ENCODE assay signal across 29 cellular contexts in genomic region chr18:59009846-59010245, GRCh38.
"Had no signal": no experiment of that assay in that cellular context is flagged by ENCODE, and none has a peak within 500 bp of the region (broad histone marks: within the 10 kb centered on the region; RNA-seq: fewer than 3 reads in every experiment).

No MANE protein-coding gene starts in this region.

- H3K4me3 ChIP-seq: esophagus squamous epithelium, psoas muscle, stomach, thyroid gland, upper lobe of right lung had no signal

- ATAC-seq: activated CD4-positive, CD25-positive, alpha-beta regulatory T cell treated with anti-CD3 and anti-CD28 coated beads, Interleukin-2, amount 50 U/mL, for 24 hours; naive thymus-derived CD4-positive, alpha-beta T cell; stimulated activated naive B cell treated with anti-CD40 and anti-IgM and Interleukin-4, amounts not matched to agents 10 μg/mL and 1 μg/mL and 100 μg/mL, for 72 hours; T-helper 17 cell; upper lobe of right lung had no signal

- H3K27ac Mint-ChIP-seq: activated naive CD4-positive, alpha-beta T cell treated with anti-CD3 and anti-CD28 coated beads for 36 hours; naive thymus-derived CD4-positive, alpha-beta T cell; stimulated activated naive B cell treated with anti-CD40 and anti-IgM and Interleukin-4, amounts not matched to agents 10 μg/mL and 1 μg/mL and 100 μg/mL, for 72 hours; T-helper 17 cell had no signal

- H3K27me3 ChIP-seq: esophagus squamous epithelium, stomach, thyroid gland, upper lobe of right lung had no signal

- H3K27ac ChIP-seq: esophagus squamous epithelium, parathyroid adenoma, psoas muscle, stomach, thyroid gland, upper lobe of right lung, WERI-Rb-1 had no signal

- H3K9ac ChIP-seq: parathyroid adenoma had no signal

- H3K9me3 ChIP-seq: esophagus squamous epithelium, psoas muscle, thyroid gland, upper lobe of right lung had no signal

- DNase-seq: activated CD4-positive, alpha-beta T cell treated with anti-CD3 and anti-CD28 coated beads for 48 hours; activated CD4-positive, alpha-beta T cell treated with anti-CD3 and anti-CD28 coated beads, Interleukin-2, amount 50 U/mL, for 48 hours; activated CD8-positive, alpha-beta memory T cell treated with anti-CD3 and anti-CD28 coated beads for 24 hours; activated effector memory CD4-positive, alpha-beta T cell treated with Interleukin-2 at 50 U/mL for 16 hours; activated naive CD4-positive, alpha-beta T cell treated with anti-CD3 and anti-CD28 coated beads for 36 hours; amygdala; dermis blood vessel endothelial cell; effector CD4-positive, alpha-beta T cell; esophagus squamous epithelium; islet precursor cell; midbrain; naive thymus-derived CD4-positive, alpha-beta T cell; occipital lobe; psoas muscle; stimulated activated CD4-positive, alpha-beta T cell treated with anti-CD3 and anti-CD28 coated beads, Interleukin-15, amount 100 ng/mL, for 24 hours; stimulated activated CD4-positive, alpha-beta T cell treated with anti-CD3 and anti-CD28 coated beads, Interleukin-2, amount 100 ng/mL, for 24 hours; stimulated activated naive B cell treated with anti-CD40 and anti-IgM and Interleukin-4, amounts not matched to agents 10 μg/mL and 1 μg/mL and 100 μg/mL, for 72 hours; stomach; T-helper 17 cell; T1000; thyroid gland; upper lobe of right lung; WERI-Rb-1 had no signal

- H3K9me3 Mint-ChIP-seq: activated naive CD4-positive, alpha-beta T cell treated with anti-CD3 and anti-CD28 coated beads for 36 hours had no signal

- H3K4me1 ChIP-seq: upper lobe of right lung had no signal

- H3K36me3 ChIP-seq: esophagus squamous epithelium, stomach, thyroid gland, upper lobe of right lung, WERI-Rb-1 had no signal

- H3K4me3 Mint-ChIP-seq: activated naive CD4-positive, alpha-beta T cell treated with anti-CD3 and anti-CD28 coated beads for 36 hours; naive thymus-derived CD4-positive, alpha-beta T cell; stimulated activated naive B cell treated with anti-CD40 and anti-IgM and Interleukin-4, amounts not matched to agents 10 μg/mL and 1 μg/mL and 100 μg/mL, for 72 hours; T-helper 17 cell had no signal

- FAIRE-seq: bronchial epithelial cell, colon, endometrium, frontal cortex had no signal

- H3K4me1 Mint-ChIP-seq: naive thymus-derived CD4-positive, alpha-beta T cell; T-helper 17 cell had no signal
